In genomic region chr5:8689773-8690172, GRCh38 we compare ENCODE assay signal across 8 cellular contexts.
"Had no signal": no experiment of that assay in that cellular context is flagged by ENCODE, and none has a peak within 500 bp of the region (broad histone marks: within the 10 kb centered on the region; RNA-seq: fewer than 3 reads in every experiment).

No MANE protein-coding gene starts in this region.

- H3K27ac Mint-ChIP-seq: HFFc6 had no signal

- H3K27ac ChIP-seq: HL-60 had no signal

- H3K4me1 ChIP-seq: HAP-1 had no signal

- H3K9me3 Mint-ChIP-seq: HFFc6 had no signal

- H3K36me3 ChIP-seq: HAP-1 had no signal

- H3K4me3 Mint-ChIP-seq: HFFc6 had no signal

- ATAC-seq: HCT116, K562 had no signal

- H3K9me3 ChIP-seq: HAP-1 had no signal

- FAIRE-seq: H54, K562 had no signal

- DNase-seq: GOT3, HFFc6, IMR-90 had no signal

- H3K4me3 ChIP-seq: HAP-1, K562 had no signal
